19 cellular contexts compared by ENCODE assay signal in genomic region chr20:38423541-38423940, GRCh38. TPM values are rescaled to one million over a fixed set of nuclear protein-coding genes. Genes with fewer than 3 reads are reported as not detected.
DNase-seq lines count a peak whose midpoint lies in the region; ATAC-seq and TF ChIP-seq lines count a peak whose summit lies in the region.
"Had no signal": no experiment of that assay in that cellular context is flagged by ENCODE, and none has a peak within 500 bp of the region (broad histone marks: within the 10 kb centered on the region; RNA-seq: fewer than 3 reads in every experiment).

No MANE protein-coding gene starts in this region.

- CTCF ChIA-PET in activated naive CD4-positive, alpha-beta T cell treated with anti-CD3 and anti-CD28 coated beads, Interleukin-2, amount 10 ng/mL, durations not matched to agents 7 days and 5 days (lab: Charles Lee): interaction anchor here (1.1 to 1.3 kb wide), 2 partner anchors 13 to 328 kb away, joined by 3 to 5 read pairs; no protein-coding TSS in a partner anchor

- H3K27me3 ChIP-seq in neural progenitor cell: no peaks in the 10 kb centered on the region

- peaks cover 4% of the 10 kb centered on the region for H3K4me1 Mint-ChIP-seq in activated naive CD4-positive, alpha-beta T cell treated with anti-CD3 and anti-CD28 coated beads, Interleukin-2, amount 10 ng/mL, durations not matched to agents 7 days and 5 days
- no peaks in the 10 kb centered on the region for H3K4me1 Mint-ChIP-seq in neural progenitor cell
- H3K4me1 Mint-ChIP-seq: CD14-positive monocyte had no signal

- H3K4me3 ChIP-seq in neural progenitor cell: no peak overlapping the region
- H3K4me3 ChIP-seq: PC-9 had no signal

- H3F3A ChIP-seq in neural progenitor cell (ENCODE audit: low read depth): peaks cover 50% of the 10 kb centered on the region

- no peaks in the 10 kb centered on the region for H3K36me3 ChIP-seq in neural progenitor cell

- no peak for DNase-seq in activated naive CD4-positive, alpha-beta T cell treated with anti-CD3 and anti-CD28 coated beads, Interleukin-2, amount 10 ng/mL, durations not matched to agents 7 days and 5 days
- DNase-seq in activated naive CD4-positive, alpha-beta T cell treated with anti-CD3 and anti-CD28 coated beads, Interleukin-2, amount 50 U/mL, for 72 hours (ENCODE audit: low spot score in 2 of 2): no peak
- peak; percentile 49 for DNase-seq in superior temporal gyrus (ENCODE audit: extremely low spot score)
- no peak for DNase-seq in neural progenitor cell (ENCODE audit: low spot score)
- DNase-seq: AML-193, COR-L47, DMS153, H9, IMR-90, NCI-H1105, NCI-H1694 treated with DMSO at 0.1 percent for 48 hours, NCI-H2107, NCI-H2227 treated with DMSO at 0.1 percent for 48 hours, NCI-H524, PC-9 had no signal

- no peak for ATAC-seq in activated naive CD4-positive, alpha-beta T cell treated with anti-CD3 and anti-CD28 coated beads, Interleukin-2, amount 50 U/mL, for 72 hours
- ATAC-seq in GM21528 (IDR thresholded peaks at IDR 0.05; ENCODE audit: low FRiP score, unreplicated experiment): no peak

- no peaks in the 10 kb centered on the region for H3K4me1 ChIP-seq in neural progenitor cell

- peak overlapping the region; percentile 55 for H3K27ac Mint-ChIP-seq in activated naive CD4-positive, alpha-beta T cell treated with anti-CD3 and anti-CD28 coated beads, Interleukin-2, amount 10 ng/mL, durations not matched to agents 7 days and 5 days
- H3K27ac Mint-ChIP-seq in activated naive CD4-positive, alpha-beta T cell treated with anti-CD3 and anti-CD28 coated beads, Interleukin-2, amount 50 U/mL, for 72 hours: peak overlapping the region in 1 of 2 donors; percentile 6
- no peak overlapping the region for H3K27ac Mint-ChIP-seq in neural progenitor cell
- H3K27ac Mint-ChIP-seq: H9 had no signal

- no peak overlapping the region for H3K9ac ChIP-seq in neural progenitor cell

- no peak overlapping the region for H3K4me3 Mint-ChIP-seq in activated naive CD4-positive, alpha-beta T cell treated with anti-CD3 and anti-CD28 coated beads, Interleukin-2, amount 10 ng/mL, durations not matched to agents 7 days and 5 days
- no peak overlapping the region for H3K4me3 Mint-ChIP-seq in neural progenitor cell
- H3K4me3 Mint-ChIP-seq: CD14-positive monocyte, H9 had no signal

- H4K20me1 ChIP-seq in neural progenitor cell (ENCODE audit: low read depth): peaks cover 81% of the 10 kb centered on the region

- H3K4me2 ChIP-seq in neural progenitor cell: no peak overlapping the region
- H3K4me2 ChIP-seq: PC-9 had no signal

- H3K27ac ChIP-seq in cingulate gyrus (ENCODE audit: low read depth, low read length) (peak overlapping the region; percentile 23), neural progenitor cell (no peak overlapping the region)
- H3K27ac ChIP-seq: PC-9 had no signal

- H3K36me3 Mint-ChIP-seq in activated naive CD4-positive, alpha-beta T cell treated with anti-CD3 and anti-CD28 coated beads, Interleukin-2, amount 10 ng/mL, durations not matched to agents 7 days and 5 days: peaks cover 76% of the 10 kb centered on the region
- H3K36me3 Mint-ChIP-seq in activated naive CD4-positive, alpha-beta T cell treated with anti-CD3 and anti-CD28 coated beads, Interleukin-2, amount 50 U/mL, for 72 hours: peaks cover 51 to 56% of the 10 kb centered on the region in 2 donors
- H3K36me3 Mint-ChIP-seq in neural progenitor cell: peaks cover 63% of the 10 kb centered on the region

- no peaks in the 10 kb centered on the region for H3K9me3 Mint-ChIP-seq in activated naive CD4-positive, alpha-beta T cell treated with anti-CD3 and anti-CD28 coated beads, Interleukin-2, amount 10 ng/mL, durations not matched to agents 7 days and 5 days
- no peaks in the 10 kb centered on the region for H3K9me3 Mint-ChIP-seq in activated naive CD4-positive, alpha-beta T cell treated with anti-CD3 and anti-CD28 coated beads, Interleukin-2, amount 50 U/mL, for 72 hours
- no peaks in the 10 kb centered on the region for H3K9me3 Mint-ChIP-seq in neural progenitor cell
- H3K9me3 Mint-ChIP-seq: CD14-positive monocyte, H9 had no signal

- H3K9me3 ChIP-seq in neural progenitor cell (ENCODE audit: low read depth): no peaks in the 10 kb centered on the region

- peaks cover 60% of the 10 kb centered on the region for H3K79me2 ChIP-seq in neural progenitor cell (ENCODE audit: low read depth)

- no peaks in the 10 kb centered on the region for H3K27me3 Mint-ChIP-seq in activated naive CD4-positive, alpha-beta T cell treated with anti-CD3 and anti-CD28 coated beads, Interleukin-2, amount 10 ng/mL, durations not matched to agents 7 days and 5 days
- peaks cover 7% of the 10 kb centered on the region for H3K27me3 Mint-ChIP-seq in neural progenitor cell (ENCODE audit: insufficient read depth, low read depth)

- no peak overlapping the region for H2AFZ ChIP-seq in neural progenitor cell (replicated peaks)
- H2AFZ ChIP-seq: PC-9 had no signal

- no peak for TF ChIP-seq CTCF in neural progenitor cell (IDR thresholded peaks at IDR 0.05)

TF ChIP-seq in PFSK-1, 5 proteins besides CTCF, POLR2A, EP300 and RAD21:
- TF ChIP-seq POLR2AphosphoS5 (IDR thresholded peaks at IDR 0.05; ENCODE audit: low read depth, low read length) (0 out of 2 replicates have a peak, but pooled peaks have one; percentile 20), SIN3A (IDR thresholded peaks at IDR 0.05; ENCODE audit: borderline replicate concordance, insufficient read depth, low read length) (no peak)

RNA-seq across cellular contexts. Expression of gene SNHG17, which starts 11.6 kb away (rescaled TPM):
- total RNA-seq in activated naive CD4-positive, alpha-beta T cell treated with anti-CD3 and anti-CD28 coated beads, Interleukin-2, amount 50 U/mL, for 72 hours: 100 to 1,000 TPM in 1 of 2 donors, 10 to 100 TPM in 1; 72.3 to 102 TPM
- 143 TPM for polyA plus RNA-seq in PFSK-1 (2012; ENCODE audit: insufficient read length, low read depth)
- 8.0 and 12.8 TPM in 2 replicates for total RNA-seq in neural progenitor cell (ENCODE audit: low replicate concordance)

RNA-seq across cellular contexts. Expression of gene RALGAPB, which starts 49.1 kb away (rescaled TPM):
- 10 to 100 TPM; 27.0 to 32.4 TPM for total RNA-seq in activated naive CD4-positive, alpha-beta T cell treated with anti-CD3 and anti-CD28 coated beads, Interleukin-2, amount 50 U/mL, for 72 hours
- polyA plus RNA-seq in PFSK-1 (2012; ENCODE audit: insufficient read length, low read depth): 15.3 TPM
- 27.3 and 39.1 TPM in 2 replicates for total RNA-seq in neural progenitor cell (ENCODE audit: low replicate concordance)
